ENCODE assay signal across 8 cellular contexts in genomic region chr14:49641697-49642129, GRCh38. TPM values are rescaled to one million over a fixed set of nuclear protein-coding genes. Genes with fewer than 3 reads are reported as not detected.
DNase-seq lines count a peak whose midpoint lies in the region; ATAC-seq and TF ChIP-seq lines count a peak whose summit lies in the region.

No MANE protein-coding gene starts in this region.

- no peak overlapping the region for H3K27ac ChIP-seq in esophagus muscularis mucosa (replicated peaks in 1 of 4)
- no peak overlapping the region for H3K27ac ChIP-seq in ovary
- no peak overlapping the region for H3K27ac ChIP-seq in vagina

- TF ChIP-seq POLR2A in esophagus muscularis mucosa (IDR thresholded peaks at IDR 0.05; ENCODE audit: low read depth) = no peak
- TF ChIP-seq POLR2A in ovary (IDR thresholded peaks at IDR 0.05) = no peak
- no peak for TF ChIP-seq POLR2A in vagina (IDR thresholded peaks at IDR 0.05)

- H3K27me3 ChIP-seq in esophagus muscularis mucosa (no peaks in the 10 kb centered on the region), ovary (no peaks in the 10 kb centered on the region), vagina (no peaks in the 10 kb centered on the region)

- H3K4me3 ChIP-seq in esophagus muscularis mucosa = no peak overlapping the region
- H3K4me3 ChIP-seq in ovary = no peak overlapping the region
- H3K4me3 ChIP-seq in vagina = no peak overlapping the region

- H3K27me3 Mint-ChIP-seq in chondrocyte (ENCODE audit: low read depth) (no peaks in the 10 kb centered on the region), nephron progenitor cell (ENCODE audit: low read depth, poor library complexity) (no peaks in the 10 kb centered on the region)

- no peak for TF ChIP-seq EP300 in esophagus muscularis mucosa (IDR thresholded peaks at IDR 0.05)
- TF ChIP-seq EP300 in ovary (IDR thresholded peaks at IDR 0.05) = no peak

- H3K9me3 Mint-ChIP-seq in chondrocyte (ENCODE audit: low read depth) = no peaks in the 10 kb centered on the region
- no peaks in the 10 kb centered on the region for H3K9me3 Mint-ChIP-seq in nephron progenitor cell

- TF ChIP-seq CTCF in chondrocyte (IDR thresholded peaks at IDR 0.05) (no peak), nephron progenitor cell (IDR thresholded peaks at IDR 0.05) (no peak), esophagus muscularis mucosa (IDR thresholded peaks at IDR 0.05) (no peak), ovary (IDR thresholded peaks at IDR 0.05) (no peak), vagina (IDR thresholded peaks at IDR 0.05) (no peak)

- H3K36me3 ChIP-seq in esophagus muscularis mucosa (peaks cover 0 to 10% (median 0%) of the 10 kb centered on the region in 4 donors), ovary (no peaks in the 10 kb centered on the region), vagina (no peaks in the 10 kb centered on the region)

- H3K9me3 ChIP-seq in esophagus muscularis mucosa (no peaks in the 10 kb centered on the region), ovary (no peaks in the 10 kb centered on the region), vagina (no peaks in the 10 kb centered on the region)

- H3K4me1 ChIP-seq in esophagus muscularis mucosa (peaks cover 7 to 39% (median 24%) of the 10 kb centered on the region in 4 donors), ovary (ENCODE audit: insufficient read depth) (no peaks in the 10 kb centered on the region), vagina (peaks cover 40% of the 10 kb centered on the region)

- 78% methylated on average over 8 of the region's 8 CpGs for WGBS in esophagus muscularis mucosa
- WGBS in ovary, 3 donors = 43 to 52% (median 49%) methylated on average over 8 of the region's 8 CpGs

- H3K4me3 Mint-ChIP-seq in chondrocyte (ENCODE audit: unreplicated experiment) (no peak overlapping the region), nephron progenitor cell (no peak overlapping the region)

- intact Hi-C loops in esophagus muscularis mucosa (cut with DNase I) = no loop called here
- intact Hi-C loops in ovary (cut with DNase I) = loop anchor here in 1 of 4 donors (10.0 kb wide), 1 partner anchor 63 kb away; no protein-coding TSS in a partner anchor
- intact Hi-C loops in vagina (cut with DNase I) = loop anchor here (2.0 kb wide), 1 partner anchor 49 kb away; no protein-coding TSS in a partner anchor

- H3K4me1 Mint-ChIP-seq in chondrocyte (ENCODE audit: low read depth) (peaks cover 34% of the 10 kb centered on the region), nephron progenitor cell (peaks cover 27% of the 10 kb centered on the region)

- no peak for ATAC-seq in HG03039 (IDR thresholded peaks at IDR 0.05; ENCODE audit: unreplicated experiment)

- peaks cover 9% of the 10 kb centered on the region for H3K36me3 Mint-ChIP-seq in chondrocyte (ENCODE audit: low read depth)
- peaks cover 43% of the 10 kb centered on the region for H3K36me3 Mint-ChIP-seq in nephron progenitor cell (ENCODE audit: low read depth)

- peak; percentile 60 for DNase-seq in EH (ENCODE audit: low read depth)
- peak; percentile 70 for DNase-seq in NCI-H146 (lab: John Stamatoyannopoulos, UW)
- no peak for DNase-seq in chondrocyte (ENCODE audit: low spot score)
- DNase-seq in nephron progenitor cell = no peak
- DNase-seq in esophagus muscularis mucosa (ENCODE audit: extremely low spot score) = no peak
- DNase-seq in ovary = no peak
- no peak for DNase-seq in vagina (ENCODE audit: extremely low spot score in 2 of 2)

- peak overlapping the region; percentile 76 for H3K27ac Mint-ChIP-seq in chondrocyte (ENCODE audit: unreplicated experiment)
- H3K27ac Mint-ChIP-seq in nephron progenitor cell = peak overlapping the region; percentile 18

RNA-seq across cellular contexts. Expression of gene DNAAF2, which starts 6.7 kb away (rescaled TPM):
- total RNA-seq in chondrocyte (5.2 to 5.6 TPM (median 5.5 TPM) in 3 replicates), esophagus muscularis mucosa (1 to 10 TPM; 6.5 to 8.8 (median 7.6) TPM), ovary (10 to 100 TPM in 2 of 7 donors, 1 to 10 TPM in 5; 5.5 to 19.3 (median 6.8) TPM), vagina (7.9 TPM)
- polyA plus RNA-seq in ovary = 1 to 10 TPM; 3.3 to 5.5 TPM

RNA-seq across cellular contexts. Expression of gene MGAT2, which starts 21.1 kb away (rescaled TPM):
- total RNA-seq in chondrocyte (51.2 to 58.2 TPM (median 53.5 TPM) in 3 replicates), esophagus muscularis mucosa (10 to 100 TPM; 20.3 to 29.5 (median 24.1) TPM), ovary (10 to 100 TPM; 23.0 to 45.1 (median 28.1) TPM), vagina (11.3 TPM)
- 10 to 100 TPM; 15.9 to 21.4 TPM for polyA plus RNA-seq in ovary

RNA-seq across cellular contexts. Expression of gene RPL36AL, which starts 21.3 kb away (rescaled TPM):
- total RNA-seq in chondrocyte (132 to 146 TPM (median 144 TPM) in 3 replicates), esophagus muscularis mucosa (100 to 1,000 TPM; 200 to 323 (median 277) TPM), ovary (100 to 1,000 TPM; 196 to 516 (median 284) TPM), vagina (208 TPM)
- 100 to 1,000 TPM; 657 to 712 TPM for polyA plus RNA-seq in ovary

RNA-seq across cellular contexts. Expression of gene LRR1, which starts 43.0 kb away (rescaled TPM):
- total RNA-seq in chondrocyte (8.5 to 13.9 TPM (median 11.6 TPM) in 3 replicates), esophagus muscularis mucosa (10 to 100 TPM in 2 of 4 donors, 1 to 10 TPM in 2; 8.6 to 17.8 (median 10.3) TPM), ovary (1 to 10 TPM; 4.1 to 8.0 (median 6.5) TPM), vagina (3.7 TPM)
- polyA plus RNA-seq in ovary = 1 to 10 TPM; 4.3 to 4.8 TPM

RNA-seq across cellular contexts. Expression of gene POLE2, which starts 46.3 kb away (rescaled TPM):
- total RNA-seq in chondrocyte (2.2 to 6.4 TPM (median 3.1 TPM) in 3 replicates), esophagus muscularis mucosa (under 1 TPM in 3 of 4 donors, not detected in 1; 0.39 to 0.83 (median 0.46) TPM), ovary (1 to 10 TPM; 1.6 to 5.0 (median 2.5) TPM), vagina (4.9 TPM)
- 1 to 10 TPM; 1.6 to 2.5 TPM for polyA plus RNA-seq in ovary

Comparison
In these comparisons a context has a peak if more than half of its experiments do, and no peak if none do; other contexts are left out.
1. DNase-seq: peak in EH (single experiment) and NCI-H146 (single experiment); none in chondrocyte (single experiment), nephron progenitor cell (single experiment), esophagus muscularis mucosa (single experiment), ovary (0 of 5) and vagina (0 of 2).